In the genomic region with DNA sequence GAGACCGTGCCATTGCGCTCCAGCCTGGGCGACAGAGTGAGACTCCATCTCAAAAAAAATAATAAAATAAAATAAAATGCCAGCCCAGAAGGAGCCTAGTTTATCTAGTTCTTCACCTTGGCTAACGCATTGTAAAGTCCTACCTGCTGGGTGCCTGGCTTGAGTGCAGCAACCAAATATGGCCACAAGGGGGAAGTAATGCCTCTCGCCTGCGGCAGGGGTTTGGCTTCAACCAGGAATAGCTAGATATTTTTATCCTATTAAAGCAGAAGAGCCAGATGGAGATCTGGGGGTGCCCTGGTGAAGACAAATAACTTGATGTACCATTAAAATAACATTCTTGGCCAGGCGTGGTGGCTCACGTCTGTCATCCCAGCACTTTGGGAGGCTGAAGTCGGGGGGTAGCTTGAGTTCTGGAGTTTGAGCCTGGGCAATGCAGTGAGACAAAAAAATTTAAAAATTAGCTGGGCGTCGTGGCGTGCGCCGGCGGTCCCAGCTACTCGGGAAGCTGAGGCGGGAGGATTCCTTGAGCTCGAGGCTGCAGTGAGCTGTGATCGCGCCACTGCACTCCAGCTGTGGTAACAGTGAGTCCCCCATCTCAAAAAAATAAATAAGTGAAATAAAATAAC, we compare ENCODE assay signal across 8 cellular contexts. TPM values are rescaled to one million over a fixed set of nuclear protein-coding genes. Genes with fewer than 3 reads are reported as not detected.
DNase-seq lines count a peak whose midpoint lies in the region; ATAC-seq and TF ChIP-seq lines count a peak whose summit lies in the region.

No MANE protein-coding gene starts in this region.

- no peak for TF ChIP-seq POLR2A in transverse colon (IDR thresholded peaks at IDR 0.05)

- DNase-seq in ELR (ENCODE audit: low read depth) (peak; percentile 76), NCI-H1092 treated with DMSO at 0.1 percent for 48 hours (lab: John Stamatoyannopoulos, UW) (peak; percentile 79), glomerular endothelial cell (ENCODE audit: extremely low read depth, low read depth, low spot score) (peak; percentile 29), transverse colon (peak; percentile 80)
- DNase-seq in activated naive CD4-positive, alpha-beta T cell treated with anti-CD3 and anti-CD28 coated beads for 36 hours = peak; percentile 82

- H3K4me1 ChIP-seq in parathyroid adenoma (no peaks in the 10 kb centered on the region), transverse colon (peaks cover 0 to 4% (median 1%) of the 10 kb centered on the region in 4 donors)

- H3K27me3 Mint-ChIP-seq in activated naive CD4-positive, alpha-beta T cell treated with anti-CD3 and anti-CD28 coated beads for 36 hours (ENCODE audit: low read depth) = peaks cover 16% of the 10 kb centered on the region

- H3K79me2 ChIP-seq in parathyroid adenoma = no peaks in the 10 kb centered on the region

- 31 to 46% methylated on average over 12 to 20 of the region's 20 CpGs for WGBS in transverse colon (ENCODE audit: low coverage in 1 of 2), 2 donors

- in situ Hi-C loops in transverse colon (cut with MboI; ENCODE audit: low pct_ligation_motif_present in 1 of 4, low pct_unique_long_range_greater_than_20kb in 1 of 4, low sequenced_read_pairs in 3 of 4) = no loop called here

- no peaks in the 10 kb centered on the region for H3K9me3 Mint-ChIP-seq in activated naive CD4-positive, alpha-beta T cell treated with anti-CD3 and anti-CD28 coated beads for 36 hours

- CTCF ChIA-PET in activated naive CD4-positive, alpha-beta T cell treated with anti-CD3 and anti-CD28 coated beads for 36 hours (lab: Charles Lee) = interaction anchor here (0.5 to 9.2 kb wide), 44 partner anchors 9 to 305 kb away, joined by 3 to 220 read pairs (median 4); partner anchors contain the start of gene PLEKHB1

- H2AFZ ChIP-seq in parathyroid adenoma = peak overlapping the region; percentile 22

- ATAC-seq in SK-N-SH treated with all-trans-retinoic acid at 6 μM for 48 hours (peak; percentile 98), GM21825 (IDR thresholded peaks at IDR 0.05; ENCODE audit: unreplicated experiment) (no peak)

- H3K36me3 ChIP-seq in parathyroid adenoma (ENCODE audit: control insufficient read depth, insufficient read depth, low read length) (no peaks in the 10 kb centered on the region), transverse colon (no peaks in the 10 kb centered on the region)

- H3K36me3 Mint-ChIP-seq in activated naive CD4-positive, alpha-beta T cell treated with anti-CD3 and anti-CD28 coated beads for 36 hours (ENCODE audit: low read depth) = no peaks in the 10 kb centered on the region

- H3K27ac ChIP-seq in parathyroid adenoma (no peak overlapping the region), transverse colon (no peak overlapping the region)

- H3K9me3 ChIP-seq in parathyroid adenoma (ENCODE audit: control insufficient read depth, low read length) (no peaks in the 10 kb centered on the region), transverse colon (no peaks in the 10 kb centered on the region)

- no peak for TF ChIP-seq EP300 in transverse colon (IDR thresholded peaks at IDR 0.05; ENCODE audit: low read depth)

- TF ChIP-seq CTCF in parathyroid adenoma (IDR thresholded peaks at IDR 0.05) = peak; percentile 86
- TF ChIP-seq CTCF in transverse colon (IDR thresholded peaks at IDR 0.05) = peak; percentile 84 to 95 (median 91)

- no peak overlapping the region for H3K27ac Mint-ChIP-seq in activated naive CD4-positive, alpha-beta T cell treated with anti-CD3 and anti-CD28 coated beads for 36 hours

- H3K4me1 Mint-ChIP-seq in activated naive CD4-positive, alpha-beta T cell treated with anti-CD3 and anti-CD28 coated beads for 36 hours (ENCODE audit: low read depth) = peaks cover 2% of the 10 kb centered on the region

- no peak overlapping the region for H3K4me2 ChIP-seq in parathyroid adenoma (ENCODE audit: low read length)

- H3K4me3 Mint-ChIP-seq in activated naive CD4-positive, alpha-beta T cell treated with anti-CD3 and anti-CD28 coated beads for 36 hours = no peak overlapping the region

- H3K27me3 ChIP-seq in parathyroid adenoma (ENCODE audit: control insufficient read depth, insufficient read depth, low read length) (no peaks in the 10 kb centered on the region), transverse colon (peaks cover 7% of the 10 kb centered on the region)

- H3K4me3 ChIP-seq in parathyroid adenoma (ENCODE audit: low read depth, low read length) (no peak overlapping the region), transverse colon (no peak overlapping the region)

- H3K9ac ChIP-seq in parathyroid adenoma = no peak overlapping the region

- intact Hi-C loops in activated naive CD4-positive, alpha-beta T cell treated with anti-CD3 and anti-CD28 coated beads for 36 hours (cut with micrococcal nuclease) = loop anchor here (1.0 kb wide), 2 partner anchors 35 to 305 kb away; no protein-coding TSS in a partner anchor
- intact Hi-C loops in transverse colon (cut with DNase I; ENCODE audit: low total_unique reads) = loop anchor here (5.0 kb wide), 1 partner anchor 36 kb away; no protein-coding TSS in a partner anchor

TF ChIP-seq in SK-N-SH treated with all-trans-retinoic acid at 6 μM for 48 hours, 23 proteins besides CTCF, POLR2A, EP300 and RAD21 (continues in another document):
- TF ChIP-seq PPARA (CRISPR knock-in tag; IDR thresholded peaks at IDR 0.05; ENCODE audit: borderline replicate concordance) (no peak), ZC3H10 (CRISPR knock-in tag; IDR thresholded peaks at IDR 0.05) (no peak), PATZ1 (CRISPR knock-in tag; IDR thresholded peaks at IDR 0.05; ENCODE audit: borderline replicate concordance) (no peak), ZFP30 (CRISPR knock-in tag; IDR thresholded peaks at IDR 0.05) (no peak), ZNF8 (CRISPR knock-in tag; IDR thresholded peaks at IDR 0.05) (no peak), OSR1 (CRISPR knock-in tag; IDR thresholded peaks at IDR 0.05) (no peak), CSDC2 (CRISPR knock-in tag; IDR thresholded peaks at IDR 0.05) (no peak), ARNTL (CRISPR knock-in tag; IDR thresholded peaks at IDR 0.05; ENCODE audit: borderline replicate concordance, low read depth) (no peak), ISL1 (CRISPR knock-in tag; IDR thresholded peaks at IDR 0.05) (no peak), GLIS3 (CRISPR knock-in tag; IDR thresholded peaks at IDR 0.05) (no peak), TOX (CRISPR knock-in tag; IDR thresholded peaks at IDR 0.05; ENCODE audit: borderline replicate concordance) (no peak)
- TF ChIP-seq, protein P1, sequence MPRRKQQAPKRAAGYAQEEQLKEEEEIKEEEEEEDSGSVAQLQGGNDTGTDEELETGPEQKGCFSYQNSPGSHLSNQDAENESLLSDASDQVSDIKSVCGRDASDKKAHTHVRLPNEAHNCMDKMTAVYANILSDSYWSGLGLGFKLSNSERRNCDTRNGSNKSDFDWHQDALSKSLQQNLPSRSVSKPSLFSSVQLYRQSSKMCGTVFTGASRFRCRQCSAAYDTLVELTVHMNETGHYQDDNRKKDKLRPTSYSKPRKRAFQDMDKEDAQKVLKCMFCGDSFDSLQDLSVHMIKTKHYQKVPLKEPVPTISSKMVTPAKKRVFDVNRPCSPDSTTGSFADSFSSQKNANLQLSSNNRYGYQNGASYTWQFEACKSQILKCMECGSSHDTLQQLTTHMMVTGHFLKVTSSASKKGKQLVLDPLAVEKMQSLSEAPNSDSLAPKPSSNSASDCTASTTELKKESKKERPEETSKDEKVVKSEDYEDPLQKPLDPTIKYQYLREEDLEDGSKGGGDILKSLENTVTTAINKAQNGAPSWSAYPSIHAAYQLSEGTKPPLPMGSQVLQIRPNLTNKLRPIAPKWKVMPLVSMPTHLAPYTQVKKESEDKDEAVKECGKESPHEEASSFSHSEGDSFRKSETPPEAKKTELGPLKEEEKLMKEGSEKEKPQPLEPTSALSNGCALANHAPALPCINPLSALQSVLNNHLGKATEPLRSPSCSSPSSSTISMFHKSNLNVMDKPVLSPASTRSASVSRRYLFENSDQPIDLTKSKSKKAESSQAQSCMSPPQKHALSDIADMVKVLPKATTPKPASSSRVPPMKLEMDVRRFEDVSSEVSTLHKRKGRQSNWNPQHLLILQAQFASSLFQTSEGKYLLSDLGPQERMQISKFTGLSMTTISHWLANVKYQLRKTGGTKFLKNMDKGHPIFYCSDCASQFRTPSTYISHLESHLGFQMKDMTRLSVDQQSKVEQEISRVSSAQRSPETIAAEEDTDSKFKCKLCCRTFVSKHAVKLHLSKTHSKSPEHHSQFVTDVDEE (CRISPR knock-in tag; IDR thresholded peaks at IDR 0.05) = no peak

RNA-seq across cellular contexts. Expression of gene PLEKHB1, which starts 20.6 kb away (rescaled TPM):
- total RNA-seq in activated naive CD4-positive, alpha-beta T cell treated with anti-CD3 and anti-CD28 coated beads for 36 hours = 10 to 100 TPM; 11.4 to 12.8 TPM
- total RNA-seq in glomerular endothelial cell (0.44 and 0.58 TPM in 2 replicates), transverse colon (10 to 100 TPM in 1 of 4 donors, 1 to 10 TPM in 3; 7.2 to 23.5 (median 9.6) TPM)

RNA-seq across cellular contexts. Expression of gene FAM168A, which starts 27.9 kb away (rescaled TPM):
- total RNA-seq in activated naive CD4-positive, alpha-beta T cell treated with anti-CD3 and anti-CD28 coated beads for 36 hours = 10 to 100 TPM; 11.9 to 13.0 TPM
- total RNA-seq in glomerular endothelial cell (16.9 and 20.4 TPM in 2 replicates), transverse colon (10 to 100 TPM; 17.5 to 43.4 (median 23.3) TPM)

Comparison
In these comparisons a context has a peak if more than half of its experiments do, and no peak if none do; other contexts are left out.
1. DNase-seq: peak in every context shown above with its lines; median percentile 82 in activated naive CD4-positive, alpha-beta T cell treated with anti-CD3 and anti-CD28 coated beads for 36 hours; 80 in transverse colon; 79 in NCI-H1092 treated with DMSO at 0.1 percent for 48 hours; 76 in ELR; 29 in glomerular endothelial cell.